9 cellular contexts compared by ENCODE assay signal in genomic region chr5:143354025-143354424, GRCh38. TPM values are rescaled to one million over a fixed set of nuclear protein-coding genes. Genes with fewer than 3 reads are reported as not detected.
DNase-seq lines count a peak whose midpoint lies in the region; ATAC-seq and TF ChIP-seq lines count a peak whose summit lies in the region.
"Had no signal": no experiment of that assay in that cellular context is flagged by ENCODE, and none has a peak within 500 bp of the region (broad histone marks: within the 10 kb centered on the region; RNA-seq: fewer than 3 reads in every experiment).

No MANE protein-coding gene starts in this region.

- BruUV-seq in Caco-2 (replicated peaks; lab: Mats Ljungman, UMichigan): no TSS peak

- no peak overlapping the region for H3K27ac ChIP-seq in CD4-positive, alpha-beta T cell (ENCODE audit: low read depth, low read length)

- intact Hi-C loops in CD4-positive, alpha-beta T cell (cut with DNase I, micrococcal nuclease): loop anchor here (5.0 kb wide), 1 partner anchor 48 kb away; the partner anchor contains the start of gene NR3C1 (in 2 of the 2)
- intact Hi-C loops in activated CD4-positive, alpha-beta memory T cell treated with anti-CD3 and anti-CD28 coated beads for 36 hours (cut with micrococcal nuclease): loop anchor here (2.0 to 5.0 kb wide), 9 partner anchors 49 to 838 kb away; partner anchors contain the start of gene NR3C1
- intact Hi-C loops in Caco-2 (cut with micrococcal nuclease; ENCODE audit: unreplicated experiment): no loop called here

- DNase-seq in CD4-positive, alpha-beta T cell: no peak
- no peak for DNase-seq in activated CD4-positive, alpha-beta memory T cell treated with anti-CD3 and anti-CD28 coated beads for 36 hours
- DNase-seq in medulla oblongata (ENCODE audit: extremely low spot score) (peak; percentile 55), Caco-2 (no peak)

- peak overlapping the region; percentile 82 for H3K27ac Mint-ChIP-seq in CD4-positive, alpha-beta T cell
- peak overlapping the region; percentile 78 for H3K27ac Mint-ChIP-seq in activated CD4-positive, alpha-beta memory T cell treated with anti-CD3 and anti-CD28 coated beads for 36 hours
- H3K27ac Mint-ChIP-seq in Caco-2 (ENCODE audit: unreplicated experiment): no peak overlapping the region

- H3K4me3 ChIP-seq in Caco-2 (ENCODE audit: low read depth, low read length): no peak overlapping the region

- TF ChIP-seq CTCF in CD4-positive, alpha-beta T cell (IDR thresholded peaks at IDR 0.05): no peak
- no peak for TF ChIP-seq CTCF in Caco-2 (IDR thresholded peaks at IDR 0.05; ENCODE audit: insufficient read depth in 1 of 2, low read depth in 1 of 2, low read length in 1 of 2, severe bottlenecking in 1 of 2, unreplicated experiment in 1 of 2)

- CTCF ChIA-PET in CD4-positive, alpha-beta T cell (lab: Charles Lee): interaction anchor here (1.1 to 1.5 kb wide), 3 partner anchors 51 to 132 kb away, joined by 3 to 4 read pairs (median 4); no protein-coding TSS in a partner anchor
- CTCF ChIA-PET in activated CD4-positive, alpha-beta memory T cell treated with anti-CD3 and anti-CD28 coated beads for 36 hours (lab: Charles Lee): interaction anchor here (1.2 to 1.5 kb wide), 2 partner anchors 50 to 93 kb away, joined by 4 to 7 read pairs; partner anchors contain the start of gene NR3C1
- CTCF ChIA-PET in Caco-2 (lab: Charles Lee): no interaction called here

- no peaks in the 10 kb centered on the region for H3K27me3 ChIP-seq in CD4-positive, alpha-beta T cell (ENCODE audit: control insufficient read depth, insufficient read depth, low read length)
- no peaks in the 10 kb centered on the region for H3K27me3 ChIP-seq in Caco-2 (replicated peaks; ENCODE audit: control insufficient read depth, insufficient read depth, low read length)

- no peaks in the 10 kb centered on the region for H3K36me3 ChIP-seq in Caco-2 (ENCODE audit: control insufficient read depth, insufficient read depth, low read length)

- H3K9me3 ChIP-seq in CD4-positive, alpha-beta T cell (ENCODE audit: control insufficient read depth, low read length): no peaks in the 10 kb centered on the region
- no peaks in the 10 kb centered on the region for H3K9me3 ChIP-seq in Caco-2

- H3K4me1 Mint-ChIP-seq in CD4-positive, alpha-beta T cell (ENCODE audit: low read depth): peaks cover 72% of the 10 kb centered on the region
- peaks cover 65% of the 10 kb centered on the region for H3K4me1 Mint-ChIP-seq in activated CD4-positive, alpha-beta memory T cell treated with anti-CD3 and anti-CD28 coated beads for 36 hours (ENCODE audit: low read depth)
- peaks cover 7% of the 10 kb centered on the region for H3K4me1 Mint-ChIP-seq in Caco-2 (ENCODE audit: low read depth, unreplicated experiment)

- no peaks in the 10 kb centered on the region for H3K27me3 Mint-ChIP-seq in CD4-positive, alpha-beta T cell
- no peaks in the 10 kb centered on the region for H3K27me3 Mint-ChIP-seq in activated CD4-positive, alpha-beta memory T cell treated with anti-CD3 and anti-CD28 coated beads for 36 hours
- H3K27me3 Mint-ChIP-seq in Caco-2 (ENCODE audit: insufficient read depth, unreplicated experiment): no peaks in the 10 kb centered on the region

- no peaks in the 10 kb centered on the region for H3K4me1 ChIP-seq in Caco-2

- peak overlapping the region; percentile 90 for H3K4me3 Mint-ChIP-seq in CD4-positive, alpha-beta T cell
- peak overlapping the region; percentile 67 for H3K4me3 Mint-ChIP-seq in activated CD4-positive, alpha-beta memory T cell treated with anti-CD3 and anti-CD28 coated beads for 36 hours
- no peak overlapping the region for H3K4me3 Mint-ChIP-seq in Caco-2 (ENCODE audit: unreplicated experiment)

- no peak for ATAC-seq in CD4-positive, alpha-beta T cell (ENCODE audit: poor library complexity)
- peak; percentile 43 for ATAC-seq in GM21723 (IDR thresholded peaks at IDR 0.05; ENCODE audit: unreplicated experiment)
- ATAC-seq in GM21526 (IDR thresholded peaks at IDR 0.05; ENCODE audit: low FRiP score, unreplicated experiment): no peak
- no peak for ATAC-seq in GM19452 (IDR thresholded peaks at IDR 0.05; ENCODE audit: unreplicated experiment)
- ATAC-seq in HG03571 (IDR thresholded peaks at IDR 0.05; ENCODE audit: unreplicated experiment): no peak
- ATAC-seq: sciatic nerve had no signal

- no peaks in the 10 kb centered on the region for H3K9me3 Mint-ChIP-seq in CD4-positive, alpha-beta T cell
- no peaks in the 10 kb centered on the region for H3K9me3 Mint-ChIP-seq in activated CD4-positive, alpha-beta memory T cell treated with anti-CD3 and anti-CD28 coated beads for 36 hours
- no peaks in the 10 kb centered on the region for H3K9me3 Mint-ChIP-seq in Caco-2 (ENCODE audit: unreplicated experiment)

- POLR2A ChIA-PET in CD4-positive, alpha-beta T cell (lab: Charles Lee): interaction anchor here (1.1 to 1.9 kb wide), 5 partner anchors 16 to 352 kb away, joined by 3 to 20 read pairs (median 5); partner anchors contain the start of gene NR3C1
- POLR2A ChIA-PET in activated CD4-positive, alpha-beta memory T cell treated with anti-CD3 and anti-CD28 coated beads for 36 hours (lab: Charles Lee): interaction anchor here (0.6 to 0.9 kb wide), 2 partner anchors 252 to 831 kb away, joined by 4 to 6 read pairs; no protein-coding TSS in a partner anchor
- POLR2A ChIA-PET in Caco-2 (lab: Charles Lee): no interaction called here

- H3K36me3 Mint-ChIP-seq in CD4-positive, alpha-beta T cell (ENCODE audit: low read depth): peaks cover 12% of the 10 kb centered on the region
- H3K36me3 Mint-ChIP-seq in activated CD4-positive, alpha-beta memory T cell treated with anti-CD3 and anti-CD28 coated beads for 36 hours: peaks cover 2% of the 10 kb centered on the region
- no peaks in the 10 kb centered on the region for H3K36me3 Mint-ChIP-seq in Caco-2 (ENCODE audit: insufficient read depth, unreplicated experiment)

RNA-seq across cellular contexts. Expression of gene NR3C1, which starts 49.5 kb away (rescaled TPM):
- total RNA-seq in CD4-positive, alpha-beta T cell: 100 to 1,000 TPM; 168 to 191 TPM
- total RNA-seq in activated CD4-positive, alpha-beta memory T cell treated with anti-CD3 and anti-CD28 coated beads for 36 hours: 10 to 100 TPM; 48.6 to 53.9 TPM
- total RNA-seq in Caco-2 (2022): 15.4 and 17.5 TPM in 2 replicates
